2 cellular contexts compared by ENCODE assay signal in genomic region chr6:103587722-103588121, GRCh38.
TF ChIP-seq lines count a peak whose summit lies in the region.

No MANE protein-coding gene starts in this region.

TF ChIP-seq in HepG2, 621 proteins besides CTCF, POLR2A, EP300 and RAD21:
- TF ChIP-seq FOXP1 (IDR thresholded peaks at IDR 0.05) (no peak), FOXP1 (CRISPR knock-in tag; IDR thresholded peaks at IDR 0.05) (no peak), MAFK (conservative IDR thresholded peaks at IDR 0.05 in 1 of 2, IDR thresholded peaks at IDR 0.05 in 1 of 2; ENCODE audit: low read length in 2 of 2) (peak; percentile 60 to 82), MAFF (IDR thresholded peaks at IDR 0.05; ENCODE audit: low read depth, low read length) (peak; percentile 76)

TF ChIP-seq in IMR-90, 13 proteins besides CTCF, POLR2A, EP300 and RAD21:
- no peak for TF ChIP-seq CHD1 (IDR thresholded peaks at IDR 0.05; ENCODE audit: low read depth, low read length)
- TF ChIP-seq ELK1 (IDR thresholded peaks at IDR 0.05; ENCODE audit: borderline replicate concordance, low read depth, low read length), result no peak
- no peak for TF ChIP-seq FOS (IDR thresholded peaks at IDR 0.05; ENCODE audit: low read depth, low read length)
- TF ChIP-seq MAFK (IDR thresholded peaks at IDR 0.05; ENCODE audit: low read depth, low read length), result peak; percentile 77
